In genomic region chr4:118331352-118331751, GRCh38 we compare ENCODE assay signal across 19 cellular contexts. TPM values are rescaled to one million over a fixed set of nuclear protein-coding genes. Genes with fewer than 3 reads are reported as not detected.
A peak's percentile ranks its signal among the peaks of the same experiment; 100 is the strongest.
DNase-seq lines count a peak whose midpoint lies in the region; ATAC-seq, FAIRE-seq and TF ChIP-seq lines count a peak whose summit lies in the region.
"Had no signal": no experiment of that assay in that cellular context is flagged by ENCODE, and none has a peak within 500 bp of the region (broad histone marks: within the 10 kb centered on the region; RNA-seq: fewer than 3 reads in every experiment).

No MANE protein-coding gene starts in this region.

- H3K9me3 ChIP-seq in trophoblast cell (ENCODE audit: insufficient read depth, low read depth, low read length) = no peaks in the 10 kb centered on the region
- H3K9me3 ChIP-seq: HAP-1 had no signal

- H3K79me2 ChIP-seq in trophoblast cell (ENCODE audit: control insufficient read depth, insufficient read depth, low read length, poor library complexity) = no peaks in the 10 kb centered on the region

- ATAC-seq in left colon (peak; percentile 65), GM21367 (IDR thresholded peaks at IDR 0.05; ENCODE audit: unreplicated experiment) (no peak), GM21528 (IDR thresholded peaks at IDR 0.05; ENCODE audit: low FRiP score, unreplicated experiment) (no peak)
- ATAC-seq: GM23338 had no signal

- H3K4me2 ChIP-seq in trophoblast cell (ENCODE audit: low read length) = no peak overlapping the region
- H3K4me2 ChIP-seq: GM23338 had no signal

- no peak overlapping the region for H3K23ac ChIP-seq in trophoblast cell (ENCODE audit: low read length)

- H3K9me3 Mint-ChIP-seq in Calu3 (ENCODE audit: low read depth, unreplicated experiment) = no peaks in the 10 kb centered on the region
- H3K9me3 Mint-ChIP-seq: GM23338, HFFc6 had no signal

- H3K9ac ChIP-seq in trophoblast cell (ENCODE audit: low read length) = no peak overlapping the region

- H2BK12ac ChIP-seq in trophoblast cell (ENCODE audit: low read length) = no peak overlapping the region

- no peak overlapping the region for H2BK5ac ChIP-seq in trophoblast cell (ENCODE audit: low read depth, low read length, poor library complexity)

- no peak for TF ChIP-seq CTCF in Calu3 (IDR thresholded peaks at IDR 0.05; ENCODE audit: unreplicated experiment)

- peak overlapping the region; percentile 61 for H3K27ac Mint-ChIP-seq in Calu3 (ENCODE audit: unreplicated experiment)
- H3K27ac Mint-ChIP-seq: CD4-positive, alpha-beta memory T cell; GM23338; HFFc6 had no signal

- peak; percentile 57 for FAIRE-seq in GM12891 (lab: Jason Lieb, UNC)
- FAIRE-seq: GM12892, H54 had no signal

- H3K27me3 Mint-ChIP-seq in Calu3 (ENCODE audit: unreplicated experiment) = no peaks in the 10 kb centered on the region

- CTCF ChIA-PET in Calu3 (lab: Charles Lee) = no interaction called here

- peak overlapping the region; percentile 75 for H3K18ac ChIP-seq in trophoblast cell (ENCODE audit: low read length)

- peaks cover 9 to 19% of the 10 kb centered on the region in 2 experiments for H3K36me3 ChIP-seq in trophoblast cell (ENCODE audit: control insufficient read depth in 1 of 2, insufficient read depth in 2 of 2, low read length in 2 of 2)

- H2BK120ac ChIP-seq in trophoblast cell (ENCODE audit: insufficient read depth, low read length, poor library complexity) = no peak overlapping the region

- no peak overlapping the region for H4K91ac ChIP-seq in trophoblast cell (ENCODE audit: low read depth, low read length)

- no peak for DNase-seq in Calu3
- DNase-seq in GM12891 (ENCODE audit: insufficient read length, low spot score) = no peak
- DNase-seq in left colon = no peak
- no peak for DNase-seq in trophoblast cell
- no peak for DNase-seq in stimulated activated naive CD4-positive, alpha-beta T cell (lab: John Stamatoyannopoulos, UW)
- DNase-seq: C1 segment of cervical spinal cord; CD4-positive, alpha-beta memory T cell; COR-L47; DMS153; DMS79 treated with DMSO at 0.1 percent for 48 hours; GF-D8; HFFc6 had no signal

- no peaks in the 10 kb centered on the region for H3K27me3 ChIP-seq in trophoblast cell (ENCODE audit: insufficient read depth, low read length)

- H4K8ac ChIP-seq in trophoblast cell (ENCODE audit: low read depth, low read length) = no peak overlapping the region

- H3K4me1 Mint-ChIP-seq in Calu3 (ENCODE audit: low read depth, unreplicated experiment) = peaks cover 22% of the 10 kb centered on the region
- H3K4me1 Mint-ChIP-seq: CD4-positive, alpha-beta memory T cell had no signal

- H2AK5ac ChIP-seq in trophoblast cell (ENCODE audit: low read length) = no peak overlapping the region

- TF ChIP-seq POLR2A in GM12891 (IDR thresholded peaks at IDR 0.05; ENCODE audit: low read depth, low read length) = no peak

- no TSS peak for BruUV-seq in Calu3 (replicated peaks; lab: Mats Ljungman, UMichigan)

- intact Hi-C loops in Calu3 (cut with micrococcal nuclease; ENCODE audit: unreplicated experiment) = no loop called here
- intact Hi-C loops in left colon (cut with DNase I, micrococcal nuclease) = no loop called here

- H3K79me1 ChIP-seq in trophoblast cell (ENCODE audit: low read length) = no peaks in the 10 kb centered on the region

- no peak overlapping the region for H3K27ac ChIP-seq in trophoblast cell (ENCODE audit: low read depth, low read length)

- no peak overlapping the region for H3K4ac ChIP-seq in trophoblast cell (ENCODE audit: low read depth, low read length)

- no peaks in the 10 kb centered on the region for H3K4me1 ChIP-seq in trophoblast cell (ENCODE audit: control insufficient read depth in 1 of 2, insufficient read depth in 2 of 2, low read length in 2 of 2)

- no peaks in the 10 kb centered on the region for H3K36me3 Mint-ChIP-seq in Calu3 (ENCODE audit: insufficient read depth, unreplicated experiment)
- H3K36me3 Mint-ChIP-seq: CD4-positive, alpha-beta memory T cell had no signal

- H4K12ac ChIP-seq in trophoblast cell (ENCODE audit: low read depth, low read length) = no peak overlapping the region

- no peak overlapping the region for H2AFZ ChIP-seq in trophoblast cell (ENCODE audit: insufficient read depth, low read length, poor library complexity)
- H2AFZ ChIP-seq: GM23338 had no signal

- H3K4me3 ChIP-seq in trophoblast cell (ENCODE audit: low read depth, low read length) = no peak overlapping the region
- H3K4me3 ChIP-seq: GM23338, HAP-1 had no signal

- no peak overlapping the region for H3K4me3 Mint-ChIP-seq in Calu3 (ENCODE audit: low read depth, unreplicated experiment)
- H3K4me3 Mint-ChIP-seq: CD4-positive, alpha-beta memory T cell; GM23338; HFFc6 had no signal

- no CpG with 5 or more reads among the region's 3 CpGs for WGBS in trophoblast cell (ENCODE audit: extremely low coverage, insufficient coverage, insufficient read length)

- H3K14ac ChIP-seq in trophoblast cell (ENCODE audit: low read length) = no peak overlapping the region

TF ChIP-seq in GM12891, 5 proteins besides CTCF, POLR2A, EP300 and RAD21:
- TF ChIP-seq POU2F2 (IDR thresholded peaks at IDR 0.05; ENCODE audit: low read depth, low read length) (no peak), POLR2AphosphoS5 (IDR thresholded peaks at IDR 0.05; ENCODE audit: low read depth, low read length) (no peak), SPI1 (IDR thresholded peaks at IDR 0.05; ENCODE audit: low read depth, low read length) (no peak), TAF1 (IDR thresholded peaks at IDR 0.05; ENCODE audit: low read depth, low read length) (no peak), PAX5 (IDR thresholded peaks at IDR 0.05; ENCODE audit: insufficient read depth, low read length, severe bottlenecking) (no peak)

RNA-seq across cellular contexts. Expression of gene PRSS12, which starts 21.5 kb away (rescaled TPM):
- total RNA-seq in Calu3 (2022) (44.4 and 48.7 TPM in 2 replicates), left colon (10 to 100 TPM; 27.7 to 46.5 TPM)
- 0.04 TPM for polyA plus RNA-seq in GM12891 (2012; ENCODE audit: low read depth, missing spikeins)
- 206 and 223 TPM in 2 replicates for polyA plus RNA-seq in trophoblast cell (2013)
- total RNA-seq: CD4-positive, alpha-beta memory T cell; G401 had no signal
